8 cellular contexts compared by ENCODE assay signal in the genomic region with DNA sequence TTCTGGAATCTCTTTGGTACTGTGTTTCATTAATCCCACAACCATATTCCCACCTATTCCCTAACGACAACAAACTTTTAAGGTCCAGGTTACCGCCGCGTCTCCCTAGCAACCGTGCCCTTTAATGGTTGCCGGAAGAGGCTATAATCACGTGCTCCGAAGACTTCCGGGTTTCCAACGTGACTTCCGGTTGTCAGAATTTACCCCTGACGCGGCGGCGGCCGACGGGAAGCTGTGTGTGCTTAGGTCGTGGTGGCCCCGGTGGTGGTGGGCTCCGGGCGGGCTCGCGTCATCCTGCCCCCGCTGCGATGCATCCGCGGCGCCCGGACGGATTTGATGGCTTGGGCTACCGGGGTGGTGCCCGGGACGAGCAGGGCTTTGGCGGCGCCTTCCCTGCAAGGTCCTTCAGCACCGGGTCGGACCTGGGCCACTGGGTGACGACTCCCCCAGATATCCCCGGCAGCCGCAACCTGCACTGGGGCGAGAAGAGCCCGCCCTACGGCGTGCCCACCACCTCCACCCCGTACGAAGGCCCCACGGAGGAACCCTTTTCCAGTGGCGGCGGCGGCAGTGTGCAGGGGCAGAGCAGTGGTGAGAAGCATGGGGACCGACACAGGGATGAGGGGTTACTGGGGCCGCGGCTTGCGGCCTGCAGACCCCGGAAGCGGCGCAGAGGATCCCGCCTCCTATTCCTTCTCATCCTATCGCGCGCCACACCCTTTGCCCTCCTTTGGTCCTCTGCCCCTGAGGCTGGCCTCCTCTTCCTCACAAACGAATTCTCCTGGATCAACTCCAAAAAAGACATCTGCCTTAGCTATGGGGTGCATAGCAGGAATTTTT. TPM values are rescaled to one million over a fixed set of nuclear protein-coding genes. Genes with fewer than 3 reads are reported as not detected.
A peak's percentile ranks its signal among the peaks of the same experiment; 100 is the strongest.
DNase-seq lines count a peak whose midpoint lies in the region; ATAC-seq lines count a peak whose summit lies in the region.

Gene SLC25A46 (plus strand): TSS at position 196 of the 840 bp plus-strand sequence. CDS start 113 bp downstream, at position 309.

- H3K4me3 Mint-ChIP-seq in activated T-helper 1 cell treated with anti-CD3 and anti-CD28 coated beads, Interleukin-12 subunit alpha, Interleukin-12 subunit beta, Interleukin-2, Interleukin-4 antibody, amounts not matched to agents 30 ng/mL and 10 ng/mL and 1 ng/mL, durations not matched to agents 14 hours and 24 hours and 36 hours: peak within 1 kb of the TSS; percentile 97
- peak within 1 kb of the TSS; percentile 93 to 100 (median 98) for H3K4me3 Mint-ChIP-seq in naive B cell
- H3K4me3 Mint-ChIP-seq in stimulated activated naive B cell treated with anti-CD40 and anti-IgM and Interleukin-4, amounts not matched to agents 10 μg/mL and 1 μg/mL and 100 μg/mL, for 72 hours: peak within 1 kb of the TSS; percentile 96 to 99

- ATAC-seq in GM21723 (IDR thresholded peaks at IDR 0.05; ENCODE audit: unreplicated experiment): peak; percentile 98
- ATAC-seq in naive B cell (ENCODE audit: low read depth in 2 of 2): peak; percentile 86 to 89
- peak; percentile 94 to 97 for ATAC-seq in stimulated activated naive B cell treated with anti-CD40 and anti-IgM and Interleukin-4, amounts not matched to agents 10 μg/mL and 1 μg/mL and 100 μg/mL, for 72 hours (replicated peaks)

- intact Hi-C loops in activated T-helper 1 cell treated with anti-CD3 and anti-CD28 coated beads, Interleukin-12 subunit alpha, Interleukin-12 subunit beta, Interleukin-2, Interleukin-4 antibody, amounts not matched to agents 30 ng/mL and 10 ng/mL and 1 ng/mL, durations not matched to agents 14 hours and 24 hours and 36 hours (cut with micrococcal nuclease): loop anchor here (1.0 to 5.0 kb wide), 10 partner anchors 13 to 1423 kb away; partner anchors contain the start of genes MAN2A1, NREP, STARD4 and TMEM232

- peaks cover 11% of the 10 kb centered on the region for H3K27me3 Mint-ChIP-seq in activated T-helper 1 cell treated with anti-CD3 and anti-CD28 coated beads, Interleukin-12 subunit alpha, Interleukin-12 subunit beta, Interleukin-2, Interleukin-4 antibody, amounts not matched to agents 30 ng/mL and 10 ng/mL and 1 ng/mL, durations not matched to agents 14 hours and 24 hours and 36 hours (ENCODE audit: insufficient read depth)
- H3K27me3 Mint-ChIP-seq in naive B cell: peaks cover 6 to 11% (median 8%) of the 10 kb centered on the region in 3 donors
- peaks cover 8 to 11% of the 10 kb centered on the region in 2 donors for H3K27me3 Mint-ChIP-seq in stimulated activated naive B cell treated with anti-CD40 and anti-IgM and Interleukin-4, amounts not matched to agents 10 μg/mL and 1 μg/mL and 100 μg/mL, for 72 hours

- peak within 1 kb of the TSS; percentile 96 for H3K27ac Mint-ChIP-seq in activated T-helper 1 cell treated with anti-CD3 and anti-CD28 coated beads, Interleukin-12 subunit alpha, Interleukin-12 subunit beta, Interleukin-2, Interleukin-4 antibody, amounts not matched to agents 30 ng/mL and 10 ng/mL and 1 ng/mL, durations not matched to agents 14 hours and 24 hours and 36 hours
- H3K27ac Mint-ChIP-seq in naive B cell: peak within 1 kb of the TSS; percentile 99 to 100 (median 99)
- peak within 1 kb of the TSS; percentile 95 for H3K27ac Mint-ChIP-seq in stimulated activated naive B cell treated with anti-CD40 and anti-IgM and Interleukin-4, amounts not matched to agents 10 μg/mL and 1 μg/mL and 100 μg/mL, for 72 hours

- peaks cover 7% of the 10 kb centered on the region for H3K36me3 Mint-ChIP-seq in activated T-helper 1 cell treated with anti-CD3 and anti-CD28 coated beads, Interleukin-12 subunit alpha, Interleukin-12 subunit beta, Interleukin-2, Interleukin-4 antibody, amounts not matched to agents 30 ng/mL and 10 ng/mL and 1 ng/mL, durations not matched to agents 14 hours and 24 hours and 36 hours (ENCODE audit: low read depth)
- no peaks in the 10 kb centered on the region for H3K36me3 Mint-ChIP-seq in naive B cell
- H3K36me3 Mint-ChIP-seq in stimulated activated naive B cell treated with anti-CD40 and anti-IgM and Interleukin-4, amounts not matched to agents 10 μg/mL and 1 μg/mL and 100 μg/mL, for 72 hours: peaks cover 3% of the 10 kb centered on the region in 2 donors

- peaks cover 39% of the 10 kb centered on the region for H3K4me1 Mint-ChIP-seq in activated T-helper 1 cell treated with anti-CD3 and anti-CD28 coated beads, Interleukin-12 subunit alpha, Interleukin-12 subunit beta, Interleukin-2, Interleukin-4 antibody, amounts not matched to agents 30 ng/mL and 10 ng/mL and 1 ng/mL, durations not matched to agents 14 hours and 24 hours and 36 hours (ENCODE audit: low read depth)
- peaks cover 7 to 31% (median 23%) of the 10 kb centered on the region in 3 donors for H3K4me1 Mint-ChIP-seq in naive B cell
- H3K4me1 Mint-ChIP-seq in stimulated activated naive B cell treated with anti-CD40 and anti-IgM and Interleukin-4, amounts not matched to agents 10 μg/mL and 1 μg/mL and 100 μg/mL, for 72 hours: peaks cover 11 to 24% of the 10 kb centered on the region in 2 donors

- DNase-seq in DMS53 treated with DMSO at 0.1 percent for 48 hours (lab: John Stamatoyannopoulos, UW; ENCODE audit: unreplicated experiment) (peak; percentile 83), KG1 (lab: John Stamatoyannopoulos, UW) (peak; percentile 39), RKO (ENCODE audit: low spot score) (peak; percentile 93), fibroblast of gingiva (ENCODE audit: low read depth) (peak; percentile 86), naive B cell (peak; percentile 91)
- DNase-seq in activated T-helper 1 cell treated with anti-CD3 and anti-CD28 coated beads, Interleukin-12 subunit alpha, Interleukin-12 subunit beta, Interleukin-2, Interleukin-4 antibody, amounts not matched to agents 30 ng/mL and 10 ng/mL and 1 ng/mL, durations not matched to agents 14 hours and 24 hours and 36 hours (ENCODE audit: low spot score): peak; percentile 85
- peak; percentile 85 for DNase-seq in stimulated activated naive B cell treated with anti-CD40 and anti-IgM and Interleukin-4, amounts not matched to agents 10 μg/mL and 1 μg/mL and 100 μg/mL, for 72 hours

- H3K9me3 Mint-ChIP-seq in activated T-helper 1 cell treated with anti-CD3 and anti-CD28 coated beads, Interleukin-12 subunit alpha, Interleukin-12 subunit beta, Interleukin-2, Interleukin-4 antibody, amounts not matched to agents 30 ng/mL and 10 ng/mL and 1 ng/mL, durations not matched to agents 14 hours and 24 hours and 36 hours: no peaks in the 10 kb centered on the region
- peaks cover 0 to 2% (median 0%) of the 10 kb centered on the region in 7 donors for H3K9me3 Mint-ChIP-seq in naive B cell
- no peaks in the 10 kb centered on the region for H3K9me3 Mint-ChIP-seq in stimulated activated naive B cell treated with anti-CD40 and anti-IgM and Interleukin-4, amounts not matched to agents 10 μg/mL and 1 μg/mL and 100 μg/mL, for 72 hours

RNA-seq across cellular contexts. Expression of gene SLC25A46, which starts in this region (rescaled TPM):
- total RNA-seq in activated T-helper 1 cell treated with anti-CD3 and anti-CD28 coated beads, Interleukin-12 subunit alpha, Interleukin-12 subunit beta, Interleukin-2, Interleukin-4 antibody, amounts not matched to agents 30 ng/mL and 10 ng/mL and 1 ng/mL, durations not matched to agents 14 hours and 24 hours and 36 hours: 54.6 and 55.4 TPM in 2 replicates
- polyA plus RNA-seq in naive B cell (ENCODE audit: low read depth in 6 of 6): 10 to 100 TPM; 36.7 to 51.0 (median 44.8) TPM

Comparison
In these comparisons a context has a peak if more than half of its experiments do, and no peak if none do; other contexts are left out.
1. Peak in every context shown above with its lines: DNase-seq and ATAC-seq.
2. DNase-seq: peak in every context shown above with its lines; median percentile 93 in RKO; 91 in naive B cell; 86 in fibroblast of gingiva; 85 in activated T-helper 1 cell treated with anti-CD3 and anti-CD28 coated beads, Interleukin-12 subunit alpha, Interleukin-12 subunit beta, Interleukin-2, Interleukin-4 antibody, amounts not matched to agents 30 ng/mL and 10 ng/mL and 1 ng/mL, durations not matched to agents 14 hours and 24 hours and 36 hours; 85 in stimulated activated naive B cell treated with anti-CD40 and anti-IgM and Interleukin-4, amounts not matched to agents 10 μg/mL and 1 μg/mL and 100 μg/mL, for 72 hours; 83 in DMS53 treated with DMSO at 0.1 percent for 48 hours; 39 in KG1.